In genomic region chr4:101791189-101791572, GRCh38 we compare ENCODE assay signal across 8 cellular contexts. TPM values are rescaled to one million over a fixed set of nuclear protein-coding genes. Genes with fewer than 3 reads are reported as not detected.
DNase-seq lines count a peak whose midpoint lies in the region; ATAC-seq and TF ChIP-seq lines count a peak whose summit lies in the region.

No MANE protein-coding gene starts in this region.

- no peak for ATAC-seq in Right ventricle myocardium inferior
- peak; percentile 57 for ATAC-seq in mucosa of descending colon

- no peak for DNase-seq in cardiac muscle cell (ENCODE audit: low read depth in 1 of 2, low spot score in 1 of 2)
- no peak for DNase-seq in Right ventricle myocardium inferior (ENCODE audit: missing footprints)
- DNase-seq in HL-60 (ENCODE audit: low read depth in 1 of 2, low spot score in 1 of 2) = peak in 1 of 2 experiments; percentile 26
- DNase-seq in brain microvascular endothelial cell = no peak
- peak in 2 of 3 donors; percentile 22 to 37 for DNase-seq in mucosa of descending colon
- no peak for DNase-seq in stimulated activated CD4-positive, alpha-beta T cell treated with anti-CD3 and anti-CD28 coated beads, Interleukin-12 subunit alpha, Interleukin-12 subunit beta, amount 100 ng/mL, for 4 hours
- no peak for DNase-seq in NCI-H1436 treated with DMSO at 0.1 percent for 48 hours (lab: John Stamatoyannopoulos, UW)
- no peak for DNase-seq in H4 (ENCODE audit: low spot score)

- peaks cover 6% of the 10 kb centered on the region for H3K27me3 ChIP-seq in cardiac muscle cell
- H3K27me3 ChIP-seq in HL-60 (ENCODE audit: insufficient read depth, poor library complexity, severe bottlenecking) = no peaks in the 10 kb centered on the region
- H3K27me3 ChIP-seq in brain microvascular endothelial cell (replicated peaks) = no peaks in the 10 kb centered on the region

- H3K9me3 ChIP-seq in cardiac muscle cell (ENCODE audit: low read depth) (no peaks in the 10 kb centered on the region), mucosa of descending colon (no peaks in the 10 kb centered on the region)

- H3K27ac ChIP-seq in cardiac muscle cell (no peak overlapping the region), HL-60 (replicated peaks) (peak overlapping the region; percentile 78), brain microvascular endothelial cell (no peak overlapping the region)

- intact Hi-C loops in Right ventricle myocardium inferior (cut with DNase I) = no loop called here
- intact Hi-C loops in mucosa of descending colon (cut with DNase I, micrococcal nuclease) = no loop called here

- TF ChIP-seq CTCF in cardiac muscle cell (IDR thresholded peaks at IDR 0.05; ENCODE audit: low read depth, low read length) (no peak), HL-60 (IDR thresholded peaks at IDR 0.05; ENCODE audit: insufficient read depth, low read length) (no peak), brain microvascular endothelial cell (IDR thresholded peaks at IDR 0.05; ENCODE audit: low read depth, low read length, missing control alignments) (no peak), mucosa of descending colon (IDR thresholded peaks at IDR 0.05) (no peak)

- H3K36me3 ChIP-seq in cardiac muscle cell = no peaks in the 10 kb centered on the region
- H3K36me3 ChIP-seq in brain microvascular endothelial cell (replicated peaks) = no peaks in the 10 kb centered on the region
- no peaks in the 10 kb centered on the region for H3K36me3 ChIP-seq in mucosa of descending colon (ENCODE audit: low read depth)

- peak overlapping the region; percentile 25 for H3K4me3 ChIP-seq in cardiac muscle cell
- H3K4me3 ChIP-seq in HL-60 (replicated peaks; ENCODE audit: insufficient read depth, low read length) = peak overlapping the region; percentile 56
- peak overlapping the region; percentile 64 for H3K4me3 ChIP-seq in brain microvascular endothelial cell (ENCODE audit: low read depth, low read length)
- no peak overlapping the region for H3K4me3 ChIP-seq in mucosa of descending colon

- in situ Hi-C loops in brain microvascular endothelial cell (cut with HindIII; ENCODE audit: low pct_ligation_motif_present, low sequenced_read_pairs) = no loop called here

- H3K4me1 ChIP-seq in cardiac muscle cell (ENCODE audit: low read depth) (peaks cover 3% of the 10 kb centered on the region), mucosa of descending colon (ENCODE audit: low read depth) (no peaks in the 10 kb centered on the region)

RNA-seq across cellular contexts. Expression of gene BANK1, which starts 0.7 kb away (rescaled TPM):
- total RNA-seq in cardiac muscle cell = 0.04 and 0.27 TPM in 2 replicates
- polyA plus RNA-seq in cardiac muscle cell = 0.46 and 0.54 TPM in 2 replicates
- 0.35 TPM for total RNA-seq in Right ventricle myocardium inferior
- total RNA-seq in mucosa of descending colon = 1 to 10 TPM in 1 of 3 donors, under 1 TPM in 2; 0.73 to 1.1 (median 0.78) TPM
- total RNA-seq in H4 (2014; rRNA removed; shearing (Covaris generic)) = 0.06 and 0.48 TPM in 2 replicates

Comparison
In these comparisons a context has a peak if more than half of its experiments do, and no peak if none do; other contexts are left out.
1. DNase-seq: peak in mucosa of descending colon (2 of 3); none in cardiac muscle cell (0 of 2), Right ventricle myocardium inferior (single experiment), brain microvascular endothelial cell (single experiment), stimulated activated CD4-positive, alpha-beta T cell treated with anti-CD3 and anti-CD28 coated beads, Interleukin-12 subunit alpha, Interleukin-12 subunit beta, amount 100 ng/mL, for 4 hours (single experiment), NCI-H1436 treated with DMSO at 0.1 percent for 48 hours (single experiment) and H4 (single experiment).